10 cellular contexts compared by ENCODE assay signal in genomic region chr1:225887554-225888288, GRCh38. TPM values are rescaled to one million over a fixed set of nuclear protein-coding genes. Genes with fewer than 3 reads are reported as not detected.
DNase-seq lines count a peak whose midpoint lies in the region; ATAC-seq and TF ChIP-seq lines count a peak whose summit lies in the region.
"Not testable (repeated sequence)": the region's sequence is repeated elsewhere in the genome, so short reads cannot be mapped to it uniquely, and the experiment has no call there.
"Had no signal": no experiment of that assay in that cellular context is flagged by ENCODE, and none has a peak within 500 bp of the region (broad histone marks: within the 10 kb centered on the region; RNA-seq: fewer than 3 reads in every experiment).

No MANE protein-coding gene starts in this region.

- peak overlapping the region; percentile 75 for H3K9ac ChIP-seq in HUES64 (ENCODE audit: low read depth, low read length)

- CTCF ChIA-PET in CD4-positive, alpha-beta T cell (lab: Charles Lee): not testable (repeated sequence)

- H3K27ac ChIP-seq in CD4-positive, alpha-beta T cell (ENCODE audit: low read depth, low read length); HUES64 (ENCODE audit: low read depth, low read length): not testable (repeated sequence)

- H3K36me3 Mint-ChIP-seq in CD4-positive, alpha-beta T cell (ENCODE audit: low read depth); endothelial cell (ENCODE audit: low read depth, unreplicated experiment); nephron (ENCODE audit: low read depth): not testable (repeated sequence)

- WGBS in HUES64: 8% methylated on average over 28 of the region's 56 CpGs

- H3K4me3 Mint-ChIP-seq in CD4-positive, alpha-beta T cell: peak overlapping the region; percentile 34
- H3K4me3 Mint-ChIP-seq in endothelial cell (ENCODE audit: unreplicated experiment) (peak overlapping the region; percentile 56), nephron (peak overlapping the region; percentile 63 to 78 (median 65))

- not testable (repeated sequence) for H3K27ac Mint-ChIP-seq in CD4-positive, alpha-beta T cell; endothelial cell (ENCODE audit: unreplicated experiment)
- H3K27ac Mint-ChIP-seq in nephron: peak overlapping the region; percentile 68 to 83 (median 81)

- not testable (repeated sequence) for H3K9me3 Mint-ChIP-seq in CD4-positive, alpha-beta T cell; endothelial cell (ENCODE audit: unreplicated experiment); nephron

- POLR2A ChIA-PET in CD4-positive, alpha-beta T cell (lab: Charles Lee): interaction anchor here (2.6 kb wide), 1 partner anchor 10 kb away, joined by 18 read pairs; no protein-coding TSS in a partner anchor

- H3K4me1 ChIP-seq in HUES64 (ENCODE audit: insufficient read depth, low read length): peaks cover 24% of the 10 kb centered on the region

- not testable (repeated sequence) for TF ChIP-seq CTCF in CD4-positive, alpha-beta T cell (IDR thresholded peaks at IDR 0.05); endothelial cell (IDR thresholded peaks at IDR 0.05; ENCODE audit: unreplicated experiment); nephron (IDR thresholded peaks at IDR 0.05; ENCODE audit: unreplicated experiment in 3 of 3)

- H3K27me3 ChIP-seq in CD4-positive, alpha-beta T cell (ENCODE audit: control insufficient read depth, insufficient read depth, low read length): not testable (repeated sequence)
- H3K27me3 ChIP-seq in HUES64 (ENCODE audit: insufficient read depth, low read length): peaks cover 47% of the 10 kb centered on the region

- ATAC-seq in CD4-positive, alpha-beta T cell (ENCODE audit: poor library complexity): not testable (repeated sequence)

- H3K27me3 Mint-ChIP-seq in CD4-positive, alpha-beta T cell; endothelial cell (ENCODE audit: unreplicated experiment); nephron (ENCODE audit: low read depth): not testable (repeated sequence)

- peak overlapping the region; percentile 47 for H3K4me3 ChIP-seq in HUES64 (ENCODE audit: low read length)

- H3K36me3 ChIP-seq in HUES64 (ENCODE audit: insufficient read depth, low read length): not testable (repeated sequence)

- DNase-seq in CD4-positive, alpha-beta T cell; endothelial cell (ENCODE audit: low spot score): not testable (repeated sequence)
- DNase-seq in left kidney (ENCODE audit: low read depth, low spot score) (peak; percentile 63), retina (peak; percentile 34)

- H3K4me1 Mint-ChIP-seq in CD4-positive, alpha-beta T cell (ENCODE audit: low read depth): peaks cover 23% of the 10 kb centered on the region
- not testable (repeated sequence) for H3K4me1 Mint-ChIP-seq in endothelial cell (ENCODE audit: unreplicated experiment)
- H3K4me1 Mint-ChIP-seq in nephron: peaks cover 29% of the 10 kb centered on the region

- intact Hi-C loops in CD4-positive, alpha-beta T cell (cut with DNase I, micrococcal nuclease): loop anchor here in 1 of 2 experiments (10.0 kb wide), 1 partner anchor 177 kb away; the partner anchor contains the start of gene H3-3A

- not testable (repeated sequence) for H3K9me3 ChIP-seq in CD4-positive, alpha-beta T cell (ENCODE audit: control insufficient read depth, low read length); HUES64 (ENCODE audit: insufficient read depth, low read depth, low read length)

RNA-seq across cellular contexts. Expression of gene LEFTY1, which starts 1.2 kb away (rescaled TPM):
- total RNA-seq in CD4-positive, alpha-beta T cell: not detected
- 30.4 TPM for polyA plus RNA-seq in HUES64 (2013, experiment 1 of 2)
- polyA plus RNA-seq in HUES64 (2013, experiment 2 of 2): 31.3 TPM
- total RNA-seq in endothelial cell (ENCODE audit: unreplicated experiment): 0.28 TPM
- total RNA-seq: MCF 10A had no signal
- polyA plus RNA-seq: CD14-positive monocyte, IgD-negative memory B cell had no signal

RNA-seq across cellular contexts. Expression of gene TMEM63A, which starts 5.5 kb away (rescaled TPM):
- 100 to 1,000 TPM; 199 to 204 TPM for total RNA-seq in CD4-positive, alpha-beta T cell
- 22.8 TPM for polyA plus RNA-seq in HUES64 (2013, experiment 1 of 2)
- polyA plus RNA-seq in HUES64 (2013, experiment 2 of 2): 19.8 TPM
- 79.9 TPM for total RNA-seq in endothelial cell (ENCODE audit: unreplicated experiment)

RNA-seq across cellular contexts. Expression of gene PYCR2, which starts 36.3 kb away (rescaled TPM):
- 10 to 100 TPM; 24.1 to 26.2 TPM for total RNA-seq in CD4-positive, alpha-beta T cell
- polyA plus RNA-seq in HUES64 (2013, experiment 1 of 2): 69.9 TPM
- 65.6 TPM for polyA plus RNA-seq in HUES64 (2013, experiment 2 of 2)
- total RNA-seq in endothelial cell (ENCODE audit: unreplicated experiment): 44.5 TPM

RNA-seq across cellular contexts. Expression of gene LEFTY2, which starts 53.3 kb away (rescaled TPM):
- not detected for total RNA-seq in CD4-positive, alpha-beta T cell
- 8.1 TPM for polyA plus RNA-seq in HUES64 (2013, experiment 1 of 2)
- 7.5 TPM for polyA plus RNA-seq in HUES64 (2013, experiment 2 of 2)
- total RNA-seq in endothelial cell (ENCODE audit: unreplicated experiment): 0.26 TPM
- total RNA-seq: MCF 10A had no signal
- polyA plus RNA-seq: AG04450, CD14-positive monocyte had no signal
